29 cellular contexts compared by ENCODE assay signal in genomic region chr1:167432780-167433179, GRCh38.
A peak's percentile ranks its signal among the peaks of the same experiment; 100 is the strongest.
DNase-seq lines count a peak whose midpoint lies in the region; ATAC-seq and TF ChIP-seq lines count a peak whose summit lies in the region.
"Had no signal": no experiment of that assay in that cellular context is flagged by ENCODE, and none has a peak within 500 bp of the region (broad histone marks: within the 10 kb centered on the region; RNA-seq: fewer than 3 reads in every experiment).

No MANE protein-coding gene starts in this region.

- POLR2A ChIA-PET in activated CD4-positive, alpha-beta T cell treated with anti-CD3 and anti-CD28 coated beads, Interleukin-2, amount 10 ng/mL, durations not matched to agents 7 days and 5 days (lab: Charles Lee) = no interaction called here

- H3K79me2 ChIP-seq in OCI-LY1 (ENCODE audit: insufficient read depth, low read length) = no peaks in the 10 kb centered on the region

- H3K36me3 ChIP-seq in OCI-LY1 (ENCODE audit: insufficient read depth, low read length) = peaks cover 13% of the 10 kb centered on the region; the same call in 1 of the 2 replicates
- peaks cover 0 to 34% (median 0%) of the 10 kb centered on the region in 6 donors for H3K36me3 ChIP-seq in spleen
- H3K36me3 ChIP-seq: suprapubic skin, WERI-Rb-1 had no signal

- H3K27ac ChIP-seq in OCI-LY1 (ENCODE audit: low read depth, low read length, poor library complexity, severe bottlenecking) (peak overlapping the region; percentile 99), spleen (peak overlapping the region in 6 of 8 donors; percentile 12 to 88 (median 76)), right cardiac atrium (ENCODE audit: low read length) (no peak overlapping the region)
- H3K27ac ChIP-seq: 22Rv1, epithelial cell of prostate, suprapubic skin, WERI-Rb-1 had no signal

- no peak for TF ChIP-seq CTCF in OCI-LY1 (IDR thresholded peaks at IDR 0.05; ENCODE audit: low read length)
- TF ChIP-seq CTCF in spleen (IDR thresholded peaks at IDR 0.05 in 8 of 11, conservative IDR thresholded peaks at IDR 0.05 in 3 of 11) = no peak

- H3K4me1 ChIP-seq in OCI-LY1 (ENCODE audit: insufficient read depth, low read length, severe bottlenecking) (peaks cover 57% of the 10 kb centered on the region), spleen (peaks cover 3 to 63% (median 45%) of the 10 kb centered on the region in 6 donors), right cardiac atrium (ENCODE audit: control insufficient read depth, insufficient read depth, low read length) (peaks cover 2% of the 10 kb centered on the region)

- TF ChIP-seq POLR2A in spleen (IDR thresholded peaks at IDR 0.05) = no peak

- H3K27me3 ChIP-seq in OCI-LY1 (ENCODE audit: insufficient read depth, low read length) = no peaks in the 10 kb centered on the region
- no peaks in the 10 kb centered on the region for H3K27me3 ChIP-seq in spleen (replicated peaks in 1 of 7)
- no peaks in the 10 kb centered on the region for H3K27me3 ChIP-seq in right cardiac atrium (ENCODE audit: control insufficient read depth, insufficient read depth)
- H3K27me3 ChIP-seq: suprapubic skin had no signal

- H3K9me2 ChIP-seq in OCI-LY1 (ENCODE audit: low read depth, low read length) = no peaks in the 10 kb centered on the region

- DNase-seq in activated CD4-positive, alpha-beta T cell treated with anti-CD3 and anti-CD28 coated beads, Interleukin-2, amount 10 ng/mL, durations not matched to agents 7 days and 5 days = peak; percentile 5
- DNase-seq in activated CD4-positive, alpha-beta T cell treated with anti-CD3 and anti-CD28 coated beads for 48 hours = no peak
- DNase-seq in effector memory CD8-positive, alpha-beta T cell = no peak
- DNase-seq in spleen = no peak
- no peak for DNase-seq in DMS153 treated with DMSO at 0.1 percent for 48 hours (lab: John Stamatoyannopoulos, UW; ENCODE audit: unreplicated experiment)
- no peak for DNase-seq in right cardiac atrium
- no peak for DNase-seq in SHP77 treated with DMSO at 0.1 percent for 48 hours (lab: John Stamatoyannopoulos, UW)
- DNase-seq: activated CD4-positive, alpha-beta T cell treated with anti-CD3 and anti-CD28 coated beads, Interleukin-2, amount 50 U/mL, for 1 hour; activated CD8-positive, alpha-beta memory T cell treated with anti-CD3 and anti-CD28 coated beads, Interleukin-2, amount 50 U/mL, for 4 hours; activated effector memory CD4-positive, alpha-beta T cell treated with Interleukin-2 at 50 U/mL for 16 hours; GDM1; H9; left ventricle myocardium superior; midbrain; NCI-H1092; NCI-H187; NCI-H2171; NCI-H524; Right ventricle myocardium superior; stimulated activated CD4-positive, alpha-beta T cell treated with anti-CD3 and anti-CD28 coated beads, Interleukin-2, amount 100 ng/mL, for 24 hours; T-helper 9 cell; WERI-Rb-1 had no signal

- CTCF ChIA-PET in activated CD4-positive, alpha-beta T cell treated with anti-CD3 and anti-CD28 coated beads, Interleukin-2, amount 10 ng/mL, durations not matched to agents 7 days and 5 days (lab: Charles Lee) = interaction anchor here (1.2 to 1.8 kb wide), 3 partner anchors 9 to 92 kb away, joined by 3 to 4 read pairs (median 4); no protein-coding TSS in a partner anchor

- WGBS in spleen, 5 donors = 94 to 99% (median 95%) methylated on average over 7 of the region's 7 CpGs
- 98% methylated on average over 7 of the region's 7 CpGs for WGBS in right cardiac atrium

- H2AFZ ChIP-seq in OCI-LY1 (ENCODE audit: low read length) = no peak overlapping the region

- H3K9me3 Mint-ChIP-seq in activated CD4-positive, alpha-beta T cell treated with anti-CD3 and anti-CD28 coated beads, Interleukin-2, amount 10 ng/mL, durations not matched to agents 7 days and 5 days = no peaks in the 10 kb centered on the region
- H3K9me3 Mint-ChIP-seq in effector memory CD8-positive, alpha-beta T cell = no peaks in the 10 kb centered on the region

- peaks cover 61% of the 10 kb centered on the region for H3K4me1 Mint-ChIP-seq in activated CD4-positive, alpha-beta T cell treated with anti-CD3 and anti-CD28 coated beads, Interleukin-2, amount 10 ng/mL, durations not matched to agents 7 days and 5 days
- peaks cover 60 to 69% of the 10 kb centered on the region in 2 donors for H3K4me1 Mint-ChIP-seq in effector memory CD8-positive, alpha-beta T cell (ENCODE audit: low read depth in 2 of 2)

- no peak for ATAC-seq in effector memory CD8-positive, alpha-beta T cell (replicated peaks)
- no peak for ATAC-seq in right cardiac atrium
- ATAC-seq: left ventricle myocardium superior had no signal

- no peak overlapping the region; the same call in 1 of the 2 replicates for H3K9ac ChIP-seq in OCI-LY1 (ENCODE audit: low read length)

- H3K9me3 ChIP-seq in OCI-LY1 (ENCODE audit: low read length) (no peaks in the 10 kb centered on the region), spleen (no peaks in the 10 kb centered on the region), right cardiac atrium (ENCODE audit: control insufficient read depth, low read length) (no peaks in the 10 kb centered on the region)
- H3K9me3 ChIP-seq: suprapubic skin had no signal

- no peaks in the 10 kb centered on the region for H3K27me3 Mint-ChIP-seq in activated CD4-positive, alpha-beta T cell treated with anti-CD3 and anti-CD28 coated beads, Interleukin-2, amount 10 ng/mL, durations not matched to agents 7 days and 5 days
- H3K27me3 Mint-ChIP-seq in effector memory CD8-positive, alpha-beta T cell = no peaks in the 10 kb centered on the region

- H3K4me2 ChIP-seq in OCI-LY1 (ENCODE audit: low read length) = no peak overlapping the region

- intact Hi-C loops in spleen (cut with DNase I; ENCODE audit: low total_unique reads) (no loop called here), right cardiac atrium (cut with DNase I) (no loop called here)

- no peak overlapping the region for H3K4me3 Mint-ChIP-seq in activated CD4-positive, alpha-beta T cell treated with anti-CD3 and anti-CD28 coated beads, Interleukin-2, amount 10 ng/mL, durations not matched to agents 7 days and 5 days
- H3K4me3 Mint-ChIP-seq in effector memory CD8-positive, alpha-beta T cell = no peak overlapping the region
- H3K4me3 Mint-ChIP-seq: brain, H9, nephron had no signal

- H3K27ac Mint-ChIP-seq in activated CD4-positive, alpha-beta T cell treated with anti-CD3 and anti-CD28 coated beads, Interleukin-2, amount 10 ng/mL, durations not matched to agents 7 days and 5 days = no peak overlapping the region
- H3K27ac Mint-ChIP-seq in effector memory CD8-positive, alpha-beta T cell = peak overlapping the region; percentile 92 to 96
- H3K27ac Mint-ChIP-seq: nephron had no signal

- no peak overlapping the region for H3K4me3 ChIP-seq in OCI-LY1 (ENCODE audit: low read depth, low read length, poor library complexity, severe bottlenecking)
- no peak overlapping the region for H3K4me3 ChIP-seq in spleen
- no peak overlapping the region for H3K4me3 ChIP-seq in right cardiac atrium (ENCODE audit: low read length)
- H3K4me3 ChIP-seq: skin epidermis, suprapubic skin had no signal

- no peaks in the 10 kb centered on the region for H4K20me1 ChIP-seq in OCI-LY1 (ENCODE audit: insufficient read depth, low read length)

- peaks cover 76% of the 10 kb centered on the region for H3K36me3 Mint-ChIP-seq in activated CD4-positive, alpha-beta T cell treated with anti-CD3 and anti-CD28 coated beads, Interleukin-2, amount 10 ng/mL, durations not matched to agents 7 days and 5 days (ENCODE audit: low read depth)
- H3K36me3 Mint-ChIP-seq in effector memory CD8-positive, alpha-beta T cell (ENCODE audit: insufficient read depth) = peaks cover 72% of the 10 kb centered on the region
- H3K36me3 Mint-ChIP-seq: brain had no signal

- H3F3A ChIP-seq in OCI-LY1 (ENCODE audit: insufficient read depth, low read length) = 0 out of 2 replicates have a peak, but pooled peaks cover 6% of the 10 kb centered on the region
